ENCODE assay signal across 12 cellular contexts in genomic region chr2:171244466-171244969, GRCh38.
DNase-seq lines count a peak whose midpoint lies in the region; ATAC-seq, FAIRE-seq and TF ChIP-seq lines count a peak whose summit lies in the region.
"Had no signal": no experiment of that assay in that cellular context is flagged by ENCODE, and none has a peak within 500 bp of the region (broad histone marks: within the 10 kb centered on the region; RNA-seq: fewer than 3 reads in every experiment).

No MANE protein-coding gene starts in this region.

- H3K9ac ChIP-seq in kidney (ENCODE audit: low read length in 2 of 2) = no peak overlapping the region

- H3K36me3 ChIP-seq in osteoblast (ENCODE audit: insufficient read depth, low read length) (no peaks in the 10 kb centered on the region), kidney (ENCODE audit: control insufficient read depth in 1 of 2, insufficient read depth in 2 of 2, low read length in 2 of 2) (no peaks in the 10 kb centered on the region), A673 (ENCODE audit: insufficient read depth, low read length, poor library complexity, severe bottlenecking) (no peaks in the 10 kb centered on the region)

- peak overlapping the region in 1 of 10 donors; percentile 37 for H3K27ac Mint-ChIP-seq in naive thymus-derived CD8-positive, alpha-beta T cell

- H3K4me3 ChIP-seq in osteoblast (ENCODE audit: insufficient read depth, low read length) (no peak overlapping the region), kidney (ENCODE audit: low read length in 2 of 2) (no peak overlapping the region), A673 (ENCODE audit: low read depth, low read length, poor library complexity, severe bottlenecking) (no peak overlapping the region)

- no peak for FAIRE-seq in kidney (lab: Jason Lieb, UNC)

- H3K79me2 ChIP-seq in osteoblast (ENCODE audit: insufficient read depth, low read length) = no peaks in the 10 kb centered on the region

- intact Hi-C loops in kidney (cut with DNase I) = no loop called here
- intact Hi-C loops in A673 (cut with micrococcal nuclease; ENCODE audit: unreplicated experiment) = loop anchor here (10.0 kb wide), 1 partner anchor 270 kb away; no protein-coding TSS in a partner anchor

- peaks cover 26 to 42% (median 32%) of the 10 kb centered on the region in 4 donors for H3K4me1 Mint-ChIP-seq in naive thymus-derived CD8-positive, alpha-beta T cell

- H3K9me3 ChIP-seq in osteoblast (ENCODE audit: low read depth, low read length) = no peaks in the 10 kb centered on the region
- peaks cover 7 to 10% of the 10 kb centered on the region in 2 donors for H3K9me3 ChIP-seq in kidney (ENCODE audit: control insufficient read depth in 1 of 2, low read length in 2 of 2)
- peaks cover 6% of the 10 kb centered on the region for H3K9me3 ChIP-seq in A673 (ENCODE audit: low read depth, low read length, poor library complexity, severe bottlenecking)

- POLR2A ChIA-PET in naive thymus-derived CD8-positive, alpha-beta T cell (lab: Charles Lee) = no interaction called here
- POLR2A ChIA-PET in A673 (lab: Charles Lee; ENCODE audit: low non-redundant PET) = interaction anchor here (0.7 kb wide), 1 partner anchor 26 kb away, joined by 3 read pairs; no protein-coding TSS in a partner anchor

- no peak for TF ChIP-seq POLR2A in erythroblast (IDR thresholded peaks at IDR 0.05; ENCODE audit: low read length)

- CTCF ChIA-PET in A673 (lab: Charles Lee) = no interaction called here

- in situ Hi-C loops in Caki2 (cut with HindIII; ENCODE audit: low pct_unique_long_range_greater_than_20kb, low sequenced_read_pairs) = no loop called here

- H2AFZ ChIP-seq in osteoblast (ENCODE audit: low read length) = peak overlapping the region; percentile 71

- no peaks in the 10 kb centered on the region for H3K27me3 Mint-ChIP-seq in naive thymus-derived CD8-positive, alpha-beta T cell

- no peak overlapping the region for H3K4me3 Mint-ChIP-seq in naive thymus-derived CD8-positive, alpha-beta T cell

- H3K27me3 ChIP-seq in osteoblast (ENCODE audit: insufficient read depth, low read length) (no peaks in the 10 kb centered on the region), A673 (replicated peaks; ENCODE audit: insufficient read depth, low read depth, low read length, poor library complexity) (no peaks in the 10 kb centered on the region)

- H3K4me2 ChIP-seq in osteoblast (ENCODE audit: insufficient read depth, low read length) = no peak overlapping the region

- H3K36me3 Mint-ChIP-seq in naive thymus-derived CD8-positive, alpha-beta T cell = peaks cover 0 to 8% (median 7%) of the 10 kb centered on the region in 3 donors

- TF ChIP-seq CTCF in osteoblast (IDR thresholded peaks at IDR 0.05; ENCODE audit: extremely low read depth, low read depth, low read length) (no peak), kidney (IDR thresholded peaks at IDR 0.05; ENCODE audit: borderline replicate concordance, extremely low read depth, insufficient read depth) (no peak), A673 (conservative IDR thresholded peaks at IDR 0.05; ENCODE audit: low read depth, low read length) (no peak)

- H3K9me3 Mint-ChIP-seq in naive thymus-derived CD8-positive, alpha-beta T cell = peaks cover 4 to 18% (median 9%) of the 10 kb centered on the region in 9 donors

- peak; percentile 72 for DNase-seq in Caki2 (ENCODE audit: low read depth)
- DNase-seq in LHCN-M2 (ENCODE audit: low read depth) = peak; percentile 67
- DNase-seq in erythroblast (lab: John Stamatoyannopoulos, UW) = peak; percentile 73 to 87
- peak; percentile 72 for DNase-seq in osteoblast (ENCODE audit: insufficient read length, low spot score, missing footprints)
- no peak for DNase-seq in naive thymus-derived CD8-positive, alpha-beta T cell
- no peak for DNase-seq in kidney
- no peak for DNase-seq in A673 (ENCODE audit: low spot score)
- DNase-seq: activated CD8-positive, alpha-beta memory T cell treated with anti-CD3 and anti-CD28 coated beads, Interleukin-2, amount 50 U/mL, for 4 hours; effector CD8-positive, alpha-beta T cell; NCI-H510A treated with DMSO at 0.1 percent for 48 hours; T1000 had no signal

- no peak for ATAC-seq in GM18868 (IDR thresholded peaks at IDR 0.05; ENCODE audit: unreplicated experiment)
- ATAC-seq in naive thymus-derived CD8-positive, alpha-beta T cell = no peak

- H4K20me1 ChIP-seq in osteoblast (ENCODE audit: insufficient read depth, low read length) = no peaks in the 10 kb centered on the region

- no TSS peak for BruUV-seq in A673 (replicated peaks; lab: Mats Ljungman, UMichigan)

- H3K4me1 ChIP-seq in osteoblast (ENCODE audit: insufficient read depth, low read length) = peaks cover 13% of the 10 kb centered on the region
- H3K4me1 ChIP-seq in kidney (ENCODE audit: control insufficient read depth in 1 of 2, insufficient read depth in 1 of 2, low read depth in 1 of 2, low read length in 2 of 2) = no peaks in the 10 kb centered on the region
- no peaks in the 10 kb centered on the region for H3K4me1 ChIP-seq in A673 (ENCODE audit: insufficient read depth, low read length, poor library complexity, severe bottlenecking)

- H3K27ac ChIP-seq in osteoblast (ENCODE audit: low read depth, low read length) (peak overlapping the region; percentile 80), kidney (ENCODE audit: low read depth in 2 of 2, low read length in 2 of 2) (no peak overlapping the region), A673 (ENCODE audit: low read depth, low read length, poor library complexity, severe bottlenecking) (no peak overlapping the region)

Comparison
In these comparisons a context has a peak if more than half of its experiments do, and no peak if none do; other contexts are left out.
1. DNase-seq: peak in Caki2 (single experiment), LHCN-M2 (single experiment), erythroblast (2 of 2) and osteoblast (single experiment); none in naive thymus-derived CD8-positive, alpha-beta T cell (0 of 10), kidney (single experiment) and A673 (single experiment).